ENCODE assay signal across 13 cellular contexts in genomic region chr2:109210431-109211200, GRCh38.
A peak's percentile ranks its signal among the peaks of the same experiment; 100 is the strongest.
DNase-seq lines count a peak whose midpoint lies in the region; ATAC-seq and TF ChIP-seq lines count a peak whose summit lies in the region.
"Had no signal": no experiment of that assay in that cellular context is flagged by ENCODE, and none has a peak within 500 bp of the region (broad histone marks: within the 10 kb centered on the region; RNA-seq: fewer than 3 reads in every experiment).

No MANE protein-coding gene starts in this region.

- no peak for TF ChIP-seq CTCF in astrocyte of the spinal cord (IDR thresholded peaks at IDR 0.05; ENCODE audit: low read depth, low read length)

- H3K4me1 ChIP-seq in muscle layer of duodenum (ENCODE audit: control insufficient read depth in 1 of 2, insufficient read depth in 2 of 2, low read length in 2 of 2): peaks cover 4 to 16% of the 10 kb centered on the region in 2 donors

- H3K4me3 ChIP-seq in astrocyte of the spinal cord (ENCODE audit: low read depth, low read length): no peak overlapping the region
- no peak overlapping the region for H3K4me3 ChIP-seq in muscle layer of duodenum (ENCODE audit: low read depth in 1 of 2, low read length in 2 of 2)

- ATAC-seq in HG03520 (IDR thresholded peaks at IDR 0.05; ENCODE audit: unreplicated experiment): no peak
- no peak for ATAC-seq in GM18870 (IDR thresholded peaks at IDR 0.05; ENCODE audit: unreplicated experiment)
- ATAC-seq in HG03442 (IDR thresholded peaks at IDR 0.05; ENCODE audit: unreplicated experiment): no peak

- H3K27me3 ChIP-seq in muscle layer of duodenum (ENCODE audit: low read depth, low read length): no peaks in the 10 kb centered on the region

- H3K36me3 ChIP-seq in muscle layer of duodenum (ENCODE audit: control insufficient read depth in 1 of 2, insufficient read depth in 2 of 2, low read length in 2 of 2): no peaks in the 10 kb centered on the region

- H3K27ac ChIP-seq in muscle layer of duodenum (ENCODE audit: low read length): peak overlapping the region; percentile 7

- DNase-seq in AG20443 (ENCODE audit: low spot score) (peak; percentile 60), GM03348 (ENCODE audit: low spot score) (peak; percentile 75), astrocyte of the spinal cord (ENCODE audit: low read depth, low spot score) (peak; percentile 29)
- no peak for DNase-seq in stimulated activated CD4-positive, alpha-beta T cell treated with anti-CD3 and anti-CD28 coated beads, Interleukin-2, amount 100 ng/mL, for 48 hours
- DNase-seq: activated CD4-positive, alpha-beta T cell treated with anti-CD3 and anti-CD28 coated beads for 1 hour; erythroblast; midbrain; NCI-H2029 treated with DMSO at 0.1 percent for 48 hours; retina had no signal

- no peaks in the 10 kb centered on the region for H3K9me3 ChIP-seq in muscle layer of duodenum (ENCODE audit: control insufficient read depth in 1 of 2, low read length in 2 of 2)

- in situ Hi-C loops in astrocyte of the spinal cord (cut with HindIII; ENCODE audit: low sequenced_read_pairs): no loop called here

Comparison
In these comparisons a context has a peak if more than half of its experiments do, and no peak if none do; other contexts are left out.
1. DNase-seq: peak in AG20443 (single experiment), GM03348 (single experiment) and astrocyte of the spinal cord (single experiment); none in stimulated activated CD4-positive, alpha-beta T cell treated with anti-CD3 and anti-CD28 coated beads, Interleukin-2, amount 100 ng/mL, for 48 hours (0 of 2).